In genomic region chr1:34926894-34927293, GRCh38 we compare ENCODE assay signal across 22 cellular contexts. TPM values are rescaled to one million over a fixed set of nuclear protein-coding genes. Genes with fewer than 3 reads are reported as not detected.
A peak's percentile ranks its signal among the peaks of the same experiment; 100 is the strongest.
DNase-seq lines count a peak whose midpoint lies in the region; ATAC-seq and TF ChIP-seq lines count a peak whose summit lies in the region.
"Had no signal": no experiment of that assay in that cellular context is flagged by ENCODE, and none has a peak within 500 bp of the region (broad histone marks: within the 10 kb centered on the region; RNA-seq: fewer than 3 reads in every experiment).

No MANE protein-coding gene starts in this region.

- H3K4me1 Mint-ChIP-seq in natural killer cell (peaks cover 6 to 20% of the 10 kb centered on the region in 2 donors), glutamatergic neuron (ENCODE audit: low read depth, unreplicated experiment) (peaks cover 32% of the 10 kb centered on the region), type B pancreatic cell (ENCODE audit: unreplicated experiment) (peaks cover 6% of the 10 kb centered on the region)
- H3K4me1 Mint-ChIP-seq in natural killer cell treated with Interleukin-12 subunit alpha and Interleukin-12 subunit beta and Interleukin-15 and Interleukin-18, amount 100 ng/mL, for 72 hours (ENCODE audit: low read depth in 2 of 2): peaks cover 5 to 7% of the 10 kb centered on the region in 2 donors

- peaks cover 23% of the 10 kb centered on the region for H3K27me3 ChIP-seq in HAP-1 (ENCODE audit: low read depth)

- H3K4me1 ChIP-seq in HAP-1: no peaks in the 10 kb centered on the region; the same call in 1 of the 2 replicates
- H3K4me1 ChIP-seq: BE2C had no signal

- no peak overlapping the region for H3K27ac Mint-ChIP-seq in natural killer cell
- H3K27ac Mint-ChIP-seq in natural killer cell treated with Interleukin-12 subunit alpha and Interleukin-12 subunit beta and Interleukin-15 and Interleukin-18, amount 100 ng/mL, for 72 hours: no peak overlapping the region
- H3K27ac Mint-ChIP-seq in glutamatergic neuron (ENCODE audit: unreplicated experiment): no peak overlapping the region
- H3K27ac Mint-ChIP-seq in type B pancreatic cell: no peak overlapping the region
- H3K27ac Mint-ChIP-seq: CD4-positive, alpha-beta T cell; HFFc6 had no signal

- no peak overlapping the region for H3K4me3 ChIP-seq in HAP-1
- H3K4me3 ChIP-seq: Peyer's patch had no signal

- H3K4me3 Mint-ChIP-seq in natural killer cell (peak overlapping the region; percentile 9), glutamatergic neuron (ENCODE audit: unreplicated experiment) (peak overlapping the region; percentile 38), type B pancreatic cell (no peak overlapping the region)
- no peak overlapping the region for H3K4me3 Mint-ChIP-seq in natural killer cell treated with Interleukin-12 subunit alpha and Interleukin-12 subunit beta and Interleukin-15 and Interleukin-18, amount 100 ng/mL, for 72 hours
- H3K4me3 Mint-ChIP-seq: CD4-positive, alpha-beta T cell; HFFc6 had no signal

- no peaks in the 10 kb centered on the region for H3K9me3 Mint-ChIP-seq in natural killer cell
- no peaks in the 10 kb centered on the region for H3K9me3 Mint-ChIP-seq in natural killer cell treated with Interleukin-12 subunit alpha and Interleukin-12 subunit beta and Interleukin-15 and Interleukin-18, amount 100 ng/mL, for 72 hours
- H3K9me3 Mint-ChIP-seq in glutamatergic neuron (ENCODE audit: unreplicated experiment): peaks cover 4% of the 10 kb centered on the region
- no peaks in the 10 kb centered on the region for H3K9me3 Mint-ChIP-seq in type B pancreatic cell
- H3K9me3 Mint-ChIP-seq: CD4-positive, alpha-beta T cell; HFFc6 had no signal

- H3K27me3 Mint-ChIP-seq in natural killer cell (ENCODE audit: low read depth in 2 of 2) (peaks cover 57 to 58% of the 10 kb centered on the region in 2 donors), glutamatergic neuron (ENCODE audit: unreplicated experiment) (peaks cover 4% of the 10 kb centered on the region), type B pancreatic cell (peaks cover 85% of the 10 kb centered on the region)
- H3K27me3 Mint-ChIP-seq in natural killer cell treated with Interleukin-12 subunit alpha and Interleukin-12 subunit beta and Interleukin-15 and Interleukin-18, amount 100 ng/mL, for 72 hours: peaks cover 41 to 44% of the 10 kb centered on the region in 2 donors

- H3K36me3 Mint-ChIP-seq in natural killer cell (no peaks in the 10 kb centered on the region), glutamatergic neuron (ENCODE audit: unreplicated experiment) (peaks cover 4% of the 10 kb centered on the region), type B pancreatic cell (no peaks in the 10 kb centered on the region)
- peaks cover 5% of the 10 kb centered on the region for H3K36me3 Mint-ChIP-seq in natural killer cell treated with Interleukin-12 subunit alpha and Interleukin-12 subunit beta and Interleukin-15 and Interleukin-18, amount 100 ng/mL, for 72 hours

- intact Hi-C loops in natural killer cell (cut with micrococcal nuclease): no loop called here

- H3K27ac ChIP-seq in cingulate gyrus (ENCODE audit: low read depth, low read length): peak overlapping the region; percentile 1
- H3K27ac ChIP-seq: Peyer's patch had no signal

- in situ Hi-C loops in HAP-1 (cut with MboI; ENCODE audit: low sequenced_read_pairs): no loop called here

- no peak for TF ChIP-seq CTCF in natural killer cell (IDR thresholded peaks at IDR 0.05)
- no peak for TF ChIP-seq CTCF in glutamatergic neuron (IDR thresholded peaks at IDR 0.05; ENCODE audit: partially characterized antibody, unreplicated experiment)
- no peak for TF ChIP-seq CTCF in type B pancreatic cell (conservative IDR thresholded peaks at IDR 0.05)

- H3K9me3 ChIP-seq in HAP-1: no peaks in the 10 kb centered on the region
- H3K9me3 ChIP-seq: BE2C, Caco-2, Peyer's patch had no signal

- DNase-seq in natural killer cell (no peak), glutamatergic neuron (no peak), type B pancreatic cell (ENCODE audit: extremely low spot score, unreplicated experiment) (peak; percentile 31), NCI-H510A (lab: John Stamatoyannopoulos, UW) (no peak), NCI-H2107 (lab: John Stamatoyannopoulos, UW) (no peak), HAP-1 (ENCODE audit: low spot score in 2 of 2) (no peak)
- no peak for DNase-seq in natural killer cell treated with Interleukin-12 subunit alpha and Interleukin-12 subunit beta and Interleukin-15 and Interleukin-18, amount 100 ng/mL, for 72 hours (ENCODE audit: low spot score)
- DNase-seq: BE2C; Caco-2; CD4-positive, alpha-beta T cell; GDM1; GOT3; HFFc6; KG1; MV-4-11; NCI-H1694 treated with DMSO at 0.1 percent for 48 hours; NCI-H226; NCI-H524 treated with DMSO at 0.1 percent for 48 hours; Peyer's patch had no signal

- no peak for ATAC-seq in natural killer cell
- no peak for ATAC-seq in natural killer cell treated with Interleukin-12 subunit alpha and Interleukin-12 subunit beta and Interleukin-15 and Interleukin-18, amount 100 ng/mL, for 72 hours
- ATAC-seq: HepG2, Right ventricle myocardium inferior had no signal

- H3K36me3 ChIP-seq in HAP-1 (replicated peaks): no peaks in the 10 kb centered on the region
- H3K36me3 ChIP-seq: BE2C, Peyer's patch had no signal

RNA-seq across cellular contexts. Expression of gene DLGAP3, which starts 2.6 kb away (rescaled TPM):
- under 1 TPM; 0.33 to 0.38 (median 0.36) TPM for total RNA-seq in natural killer cell
- under 1 TPM; 0.71 to 0.73 TPM for total RNA-seq in natural killer cell treated with Interleukin-12 subunit alpha and Interleukin-12 subunit beta and Interleukin-15 and Interleukin-18, amount 100 ng/mL, for 72 hours
- total RNA-seq in glutamatergic neuron (ENCODE audit: unreplicated experiment): 44.8 TPM
- total RNA-seq in type B pancreatic cell (ENCODE audit: low replicate concordance): 1.0 and 1.4 TPM in 2 replicates

RNA-seq across cellular contexts. Expression of gene TMEM35B, which starts 58.3 kb away (rescaled TPM):
- 10 to 100 TPM in 2 of 3 donors, 1 to 10 TPM in 1; 4.1 to 18.5 (median 10.5) TPM for total RNA-seq in natural killer cell
- 10 to 100 TPM; 14.3 to 20.3 TPM for total RNA-seq in natural killer cell treated with Interleukin-12 subunit alpha and Interleukin-12 subunit beta and Interleukin-15 and Interleukin-18, amount 100 ng/mL, for 72 hours
- total RNA-seq in glutamatergic neuron (ENCODE audit: unreplicated experiment): not detected
- 6.6 and 9.9 TPM in 2 replicates for total RNA-seq in type B pancreatic cell (ENCODE audit: low replicate concordance)

Comparison
In these comparisons a context has a peak if more than half of its experiments do, and no peak if none do; other contexts are left out.
1. H3K4me3 Mint-ChIP-seq: peak in natural killer cell (single experiment) and glutamatergic neuron (single experiment); none in natural killer cell treated with Interleukin-12 subunit alpha and Interleukin-12 subunit beta and Interleukin-15 and Interleukin-18, amount 100 ng/mL, for 72 hours (single experiment) and type B pancreatic cell (single experiment).
2. RNA of gene DLGAP3, which starts 2.6 kb away (total RNA-seq): 44.8 TPM in glutamatergic neuron (single experiment); 1.0 to 1.4 TPM in type B pancreatic cell, 0.71 to 0.73 TPM in natural killer cell treated with Interleukin-12 subunit alpha and Interleukin-12 subunit beta and Interleukin-15 and Interleukin-18, amount 100 ng/mL, for 72 hours and 0.33 to 0.38 TPM in natural killer cell; every median in the first group is over 10 times any median in the second.